1 cellular context compared by ENCODE assay signal in genomic region chr14:73753887-73754880, GRCh38.
TF ChIP-seq lines count a peak whose summit lies in the region.

No MANE protein-coding gene starts in this region.

TF ChIP-seq in HepG2, 621 proteins besides CTCF, POLR2A, EP300 and RAD21 (continued from another document):
- TF ChIP-seq MYPOP (CRISPR knock-in tag; IDR thresholded peaks at IDR 0.05) (no peak), ETS1 (CRISPR knock-in tag; IDR thresholded peaks at IDR 0.05) (no peak), ZNF354B (CRISPR knock-in tag; IDR thresholded peaks at IDR 0.05) (no peak), RFXANK (CRISPR knock-in tag; IDR thresholded peaks at IDR 0.05) (no peak), U2AF2 (IDR thresholded peaks at IDR 0.05; ENCODE audit: low read depth, low read length) (no peak), SP4 (CRISPR knock-in tag; IDR thresholded peaks at IDR 0.05) (no peak), ZNF317 (CRISPR knock-in tag; IDR thresholded peaks at IDR 0.05) (no peak), REST (IDR thresholded peaks at IDR 0.05; ENCODE audit: borderline replicate concordance in 1 of 2, low read depth in 1 of 2, low read length in 2 of 2) (no peak), ZNF629 (CRISPR knock-in tag; conservative IDR thresholded peaks at IDR 0.05) (no peak), ZNF574 (CRISPR knock-in tag; IDR thresholded peaks at IDR 0.05) (peak; percentile 7; the same call in 1 of the 2 replicates), E2F2 (CRISPR knock-in tag; IDR thresholded peaks at IDR 0.05; ENCODE audit: borderline replicate concordance) (no peak), TBX3 (IDR thresholded peaks at IDR 0.05; ENCODE audit: borderline replicate concordance) (no peak), ZNF552 (CRISPR knock-in tag; IDR thresholded peaks at IDR 0.05; ENCODE audit: borderline replicate concordance) (0 out of 2 replicates have a peak, but pooled peaks have one; percentile 15), SP5 (CRISPR knock-in tag; IDR thresholded peaks at IDR 0.05; ENCODE audit: borderline replicate concordance, low read depth) (no peak), TSC22D2 (CRISPR knock-in tag; IDR thresholded peaks at IDR 0.05; ENCODE audit: borderline replicate concordance) (no peak), ZMYM3 (CRISPR knock-in tag; IDR thresholded peaks at IDR 0.05) (no peak; the same call in 1 of the 2 replicates), ZNF12 (CRISPR knock-in tag; IDR thresholded peaks at IDR 0.05) (no peak), ZNF3 (CRISPR knock-in tag; IDR thresholded peaks at IDR 0.05) (no peak), ATRX (CRISPR knock-in tag; IDR thresholded peaks at IDR 0.05; ENCODE audit: borderline replicate concordance) (no peak), DMAP1 (CRISPR knock-in tag; IDR thresholded peaks at IDR 0.05) (no peak), ASH2L (IDR thresholded peaks at IDR 0.05; ENCODE audit: insufficient read length, low read depth, low read length) (peak; percentile 19), ZNF572 (CRISPR knock-in tag; IDR thresholded peaks at IDR 0.05) (0 out of 2 replicates have a peak, but pooled peaks have one; percentile 29), NCOA2 (CRISPR knock-in tag; IDR thresholded peaks at IDR 0.05) (no peak), PAX8 (CRISPR knock-in tag; IDR thresholded peaks at IDR 0.05; ENCODE audit: borderline replicate concordance) (no peak), RFXAP (CRISPR knock-in tag; IDR thresholded peaks at IDR 0.05; ENCODE audit: borderline replicate concordance) (0 out of 2 replicates have a peak, but pooled peaks have one; percentile 1), RXRB (CRISPR knock-in tag; IDR thresholded peaks at IDR 0.05; ENCODE audit: borderline replicate concordance) (no peak), PHF20 (CRISPR knock-in tag; IDR thresholded peaks at IDR 0.05) (peak; percentile 22; the same call in 1 of the 2 replicates), NFATC3 (CRISPR knock-in tag; IDR thresholded peaks at IDR 0.05) (0 out of 2 replicates have a peak, but pooled peaks have one; percentile 24), BCL6 (CRISPR knock-in tag; IDR thresholded peaks at IDR 0.05) (no peak), ZFP36L1 (CRISPR knock-in tag; IDR thresholded peaks at IDR 0.05) (0 out of 2 replicates have a peak, but pooled peaks have one; percentile 0), AHDC1 (CRISPR knock-in tag; IDR thresholded peaks at IDR 0.05; ENCODE audit: borderline replicate concordance) (peak; percentile 52; the same call in 1 of the 2 replicates), NFRKB (IDR thresholded peaks at IDR 0.05) (no peak), POLR2G (IDR thresholded peaks at IDR 0.05; ENCODE audit: low read depth, low read length) (0 out of 2 replicates have a peak, but pooled peaks have one; percentile 11)
